Comparison of ENCODE assay signal across 9 cellular contexts in genomic region chr9:121298016-121298538, GRCh38. TPM values are rescaled to one million over a fixed set of nuclear protein-coding genes. Genes with fewer than 3 reads are reported as not detected.
DNase-seq lines count a peak whose midpoint lies in the region; ATAC-seq and TF ChIP-seq lines count a peak whose summit lies in the region.
"Had no signal": no experiment of that assay in that cellular context is flagged by ENCODE, and none has a peak within 500 bp of the region (broad histone marks: within the 10 kb centered on the region; RNA-seq: fewer than 3 reads in every experiment).

No MANE protein-coding gene starts in this region.

- H3K9me3 Mint-ChIP-seq in WTC11 (no peaks in the 10 kb centered on the region), nephron (no peaks in the 10 kb centered on the region)
- H3K9me3 Mint-ChIP-seq: stimulated activated naive B cell treated with anti-CD40 and anti-IgM and Interleukin-4, amounts not matched to agents 10 μg/mL and 1 μg/mL and 100 μg/mL, for 72 hours had no signal

- H3K4me3 ChIP-seq in esophagus (ENCODE audit: low read depth in 1 of 2, low read length in 2 of 2) (no peak overlapping the region), thymus (ENCODE audit: low read length) (no peak overlapping the region)

- intact Hi-C loops in posterior vena cava (cut with DNase I): loop anchor here in 1 of 2 donors (2.0 kb wide), 1 partner anchor 17 kb away; no protein-coding TSS in a partner anchor

- H3K27me3 Mint-ChIP-seq in WTC11 (ENCODE audit: low read depth): peaks cover 21% of the 10 kb centered on the region
- no peaks in the 10 kb centered on the region for H3K27me3 Mint-ChIP-seq in nephron (ENCODE audit: low read depth)

- H3K27ac Mint-ChIP-seq in WTC11 (no peak overlapping the region), nephron (peak overlapping the region; percentile 81 to 95 (median 95))
- H3K27ac Mint-ChIP-seq: stimulated activated naive B cell treated with anti-CD40 and anti-IgM and Interleukin-4, amounts not matched to agents 10 μg/mL and 1 μg/mL and 100 μg/mL, for 72 hours had no signal

- H3K4me1 ChIP-seq in esophagus (ENCODE audit: control insufficient read depth in 2 of 2, insufficient read depth in 2 of 2, low read length in 1 of 2) (peaks cover 25 to 31% of the 10 kb centered on the region in 2 donors), thymus (ENCODE audit: control insufficient read depth, insufficient read depth, low read length) (peaks cover 7% of the 10 kb centered on the region)

- H3K9me3 ChIP-seq in esophagus (ENCODE audit: control insufficient read depth in 2 of 2, insufficient read depth in 1 of 2, low read depth in 1 of 2, low read length in 1 of 2) (no peaks in the 10 kb centered on the region), thymus (ENCODE audit: control insufficient read depth) (no peaks in the 10 kb centered on the region)

- H3K4me3 Mint-ChIP-seq in WTC11 (no peak overlapping the region), nephron (peak overlapping the region; percentile 70 to 85 (median 84))

- 78 to 80% methylated on average over 7 of the region's 7 CpGs for WGBS in esophagus, 2 donors
- 93% methylated on average over 7 of the region's 7 CpGs for WGBS in thymus

- no peaks in the 10 kb centered on the region for H3K27me3 ChIP-seq in esophagus (ENCODE audit: control insufficient read depth in 1 of 2, insufficient read depth in 2 of 2, low read length in 2 of 2)
- peaks cover 4% of the 10 kb centered on the region for H3K27me3 ChIP-seq in thymus (ENCODE audit: control insufficient read depth, insufficient read depth)

- H3K36me3 Mint-ChIP-seq in WTC11: no peaks in the 10 kb centered on the region
- H3K36me3 Mint-ChIP-seq in nephron (ENCODE audit: low read depth): no peaks in the 10 kb centered on the region

- peaks cover 3 to 14% of the 10 kb centered on the region in 2 donors for H3K36me3 ChIP-seq in esophagus (ENCODE audit: control insufficient read depth in 2 of 2, insufficient read depth in 2 of 2, low read length in 1 of 2)
- H3K36me3 ChIP-seq in thymus (ENCODE audit: control insufficient read depth, insufficient read depth): no peaks in the 10 kb centered on the region

- 0 out of 2 replicates have a peak, but pooled peaks have one; percentile 8 for ATAC-seq in WTC11
- no peak for ATAC-seq in GM18861 (IDR thresholded peaks at IDR 0.05; ENCODE audit: unreplicated experiment)

- in situ Hi-C loops in KBM-7 (cut with MboI; ENCODE audit: low pct_unique_long_range_greater_than_20kb, low sequenced_read_pairs): no loop called here

- DNase-seq in WTC11 (ENCODE audit: low spot score): no peak
- DNase-seq in posterior vena cava (ENCODE audit: low spot score): no peak
- no peak for DNase-seq in NCI-H187 (lab: John Stamatoyannopoulos, UW)
- no peak for DNase-seq in KBM-7
- DNase-seq: stimulated activated naive B cell treated with anti-CD40 and anti-IgM and Interleukin-4, amounts not matched to agents 10 μg/mL and 1 μg/mL and 100 μg/mL, for 72 hours had no signal

- POLR2A ChIA-PET in WTC11 (lab: Charles Lee): no interaction called here

- H3K27ac ChIP-seq in esophagus (ENCODE audit: low read depth in 2 of 2, low read length in 1 of 2) (peak overlapping the region; percentile 83 to 91), thymus (ENCODE audit: low read depth) (peak overlapping the region; percentile 34)

- H3K4me1 Mint-ChIP-seq in WTC11: peaks cover 23% of the 10 kb centered on the region
- peaks cover 47% of the 10 kb centered on the region for H3K4me1 Mint-ChIP-seq in nephron

- CTCF ChIA-PET in WTC11 (lab: Charles Lee): interaction anchor here (1.5 to 4.2 kb wide), 5 partner anchors 10 to 101 kb away, joined by 5 to 27 read pairs (median 15); no protein-coding TSS in a partner anchor

- TF ChIP-seq CTCF in WTC11 (IDR thresholded peaks at IDR 0.05) (no peak), nephron (IDR thresholded peaks at IDR 0.05; ENCODE audit: unreplicated experiment in 3 of 3) (no peak)

TF ChIP-seq in WTC11, 78 proteins besides CTCF, POLR2A, EP300 and RAD21 (continues in another document):
- TF ChIP-seq SOX15 (CRISPR knock-in tag; IDR thresholded peaks at IDR 0.05): no peak
- no peak for TF ChIP-seq ZBTB43 (CRISPR knock-in tag; IDR thresholded peaks at IDR 0.05)
- TF ChIP-seq SP1 (CRISPR knock-in tag; conservative IDR thresholded peaks at IDR 0.05): no peak
- TF ChIP-seq NFE2L1 (CRISPR knock-in tag; IDR thresholded peaks at IDR 0.05): no peak
- no peak for TF ChIP-seq RORB (CRISPR knock-in tag; IDR thresholded peaks at IDR 0.05)
- no peak for TF ChIP-seq CREB1 (CRISPR knock-in tag; IDR thresholded peaks at IDR 0.05)
- TF ChIP-seq, protein P1, sequence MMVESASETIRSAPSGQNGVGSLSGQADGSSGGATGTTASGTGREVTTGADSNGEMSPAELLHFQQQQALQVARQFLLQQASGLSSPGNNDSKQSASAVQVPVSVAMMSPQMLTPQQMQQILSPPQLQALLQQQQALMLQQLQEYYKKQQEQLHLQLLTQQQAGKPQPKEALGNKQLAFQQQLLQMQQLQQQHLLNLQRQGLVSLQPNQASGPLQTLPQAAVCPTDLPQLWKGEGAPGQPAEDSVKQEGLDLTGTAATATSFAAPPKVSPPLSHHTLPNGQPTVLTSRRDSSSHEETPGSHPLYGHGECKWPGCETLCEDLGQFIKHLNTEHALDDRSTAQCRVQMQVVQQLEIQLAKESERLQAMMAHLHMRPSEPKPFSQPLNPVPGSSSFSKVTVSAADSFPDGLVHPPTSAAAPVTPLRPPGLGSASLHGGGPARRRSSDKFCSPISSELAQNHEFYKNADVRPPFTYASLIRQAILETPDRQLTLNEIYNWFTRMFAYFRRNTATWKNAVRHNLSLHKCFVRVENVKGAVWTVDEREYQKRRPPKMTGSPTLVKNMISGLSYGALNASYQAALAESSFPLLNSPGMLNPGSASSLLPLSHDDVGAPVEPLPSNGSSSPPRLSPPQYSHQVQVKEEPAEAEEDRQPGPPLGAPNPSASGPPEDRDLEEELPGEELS (CRISPR knock-in tag; IDR thresholded peaks at IDR 0.05): no peak
- TF ChIP-seq EMX1 (CRISPR knock-in tag; IDR thresholded peaks at IDR 0.05): no peak
- TF ChIP-seq RELA (CRISPR knock-in tag; IDR thresholded peaks at IDR 0.05; ENCODE audit: borderline replicate concordance): no peak
- TF ChIP-seq STAT6 (CRISPR knock-in tag; conservative IDR thresholded peaks at IDR 0.05; ENCODE audit: low read depth): no peak
- TF ChIP-seq E2F1 (CRISPR knock-in tag; IDR thresholded peaks at IDR 0.05): no peak
- TF ChIP-seq KAT7 (CRISPR knock-in tag; IDR thresholded peaks at IDR 0.05; ENCODE audit: borderline replicate concordance): no peak
- TF ChIP-seq OVOL2 (CRISPR knock-in tag; IDR thresholded peaks at IDR 0.05; ENCODE audit: borderline replicate concordance): no peak
- no peak for TF ChIP-seq ZMAT4 (CRISPR knock-in tag; IDR thresholded peaks at IDR 0.05)
- TF ChIP-seq SMAD3 (CRISPR knock-in tag; IDR thresholded peaks at IDR 0.05; ENCODE audit: borderline replicate concordance): no peak
- no peak for TF ChIP-seq ATF1 (CRISPR knock-in tag; IDR thresholded peaks at IDR 0.05)
- no peak for TF ChIP-seq FOXP1 (CRISPR knock-in tag; IDR thresholded peaks at IDR 0.05; ENCODE audit: borderline replicate concordance)

RNA-seq across cellular contexts. Expression of gene GSN, which starts 30.1 kb away (rescaled TPM):
- total RNA-seq in WTC11 (2021): 47.0 to 57.3 TPM (median 54.9 TPM) in 3 replicates
- polyA plus RNA-seq in esophagus: 100 to 1,000 TPM; 198 to 418 TPM
- polyA plus RNA-seq in thymus: 248 TPM
- total RNA-seq in posterior vena cava: 1,000 to 10,000 TPM in 1 of 2 donors, 100 to 1,000 TPM in 1; 590 to 1,544 TPM

Comparison
In these comparisons a context has a peak if more than half of its experiments do, and no peak if none do; other contexts are left out.
1. RNA of gene GSN, which starts 30.1 kb away (total RNA-seq): 590 to 1,544 TPM in posterior vena cava; 47.0 to 57.3 TPM in WTC11; every median in the first group is over 10 times any median in the second.